11 cellular contexts compared by ENCODE assay signal in genomic region chr17:48161127-48161905, GRCh38. TPM values are rescaled to one million over a fixed set of nuclear protein-coding genes. Genes with fewer than 3 reads are reported as not detected.
DNase-seq lines count a peak whose midpoint lies in the region; ATAC-seq and TF ChIP-seq lines count a peak whose summit lies in the region.
"Had no signal": no experiment of that assay in that cellular context is flagged by ENCODE, and none has a peak within 500 bp of the region (broad histone marks: within the 10 kb centered on the region; RNA-seq: fewer than 3 reads in every experiment).

No MANE protein-coding gene starts in this region.

- TF ChIP-seq CTCF in GM23338 (conservative IDR thresholded peaks at IDR 0.05; ENCODE audit: low read depth in 2 of 2) (no peak), LNCaP clone FGC (IDR thresholded peaks at IDR 0.05; ENCODE audit: control insufficient read depth, extremely low read depth, insufficient read depth) (no peak), progenitor cell of endocrine pancreas (IDR thresholded peaks at IDR 0.05; ENCODE audit: unreplicated experiment) (no peak)

- H3K4me3 ChIP-seq in GM23338 (peak overlapping the region; percentile 12; the same call in 1 of the 2 replicates), LNCaP clone FGC (ENCODE audit: low read depth, low read length) (no peak overlapping the region), iPS-18a (ENCODE audit: low read length) (peak overlapping the region; percentile 33)
- H3K4me3 ChIP-seq: BLaER1, GM12878 had no signal

- intact Hi-C loops in posterior vena cava (cut with DNase I) = no loop called here

- DNase-seq in GM23338 (ENCODE audit: low spot score) (no peak), LNCaP clone FGC (ENCODE audit: low read depth) (peak; percentile 14), progenitor cell of endocrine pancreas (ENCODE audit: low spot score, unreplicated experiment) (no peak), posterior vena cava (ENCODE audit: low spot score) (no peak), NCI-H1105 (lab: John Stamatoyannopoulos, UW) (no peak)
- DNase-seq: NCI-H1436 treated with DMSO at 0.1 percent for 48 hours, NCI-H226 had no signal

- no peaks in the 10 kb centered on the region for H3K36me3 ChIP-seq in GM23338 (ENCODE audit: insufficient read depth)
- no peaks in the 10 kb centered on the region for H3K36me3 ChIP-seq in iPS-18a (ENCODE audit: control insufficient read depth, low read depth, low read length)
- H3K36me3 ChIP-seq: BLaER1 had no signal

- peaks cover 9% of the 10 kb centered on the region for H3F3A ChIP-seq in GM23338 (replicated peaks; ENCODE audit: low read depth)

- no peaks in the 10 kb centered on the region for H3K36me3 Mint-ChIP-seq in GM23338 (ENCODE audit: low read depth)
- no peaks in the 10 kb centered on the region for H3K36me3 Mint-ChIP-seq in progenitor cell of endocrine pancreas (ENCODE audit: insufficient read depth)

- H3K9me3 ChIP-seq in iPS-18a (ENCODE audit: control insufficient read depth, low read depth, low read length) = no peaks in the 10 kb centered on the region
- H3K9me3 ChIP-seq: BLaER1 had no signal

- ATAC-seq in GM23338 (no peak), GM18909 (IDR thresholded peaks at IDR 0.05; ENCODE audit: poor library complexity, unreplicated experiment) (no peak)
- ATAC-seq: GM12878 had no signal

- H3K27ac ChIP-seq in GM23338 (ENCODE audit: low read depth) = peak overlapping the region; percentile 22; the same call in 1 of the 2 replicates
- H3K27ac ChIP-seq in iPS-18a (ENCODE audit: low read length) = no peak overlapping the region
- H3K27ac ChIP-seq: BLaER1 had no signal

- H3K79me2 ChIP-seq in GM23338 (replicated peaks; ENCODE audit: insufficient read depth) = no peaks in the 10 kb centered on the region

- no peak overlapping the region for H3K9ac ChIP-seq in iPS-18a (ENCODE audit: low read length)
- H3K9ac ChIP-seq: BLaER1 had no signal

- H3K4me2 ChIP-seq in GM23338 = peak overlapping the region; percentile 55
- H3K4me2 ChIP-seq: BLaER1 had no signal

- peaks cover 5% of the 10 kb centered on the region; the same call in 2 of the 3 replicates for H3K9me3 Mint-ChIP-seq in GM23338
- H3K9me3 Mint-ChIP-seq in progenitor cell of endocrine pancreas (ENCODE audit: low read depth) = no peaks in the 10 kb centered on the region

- H3K27me3 Mint-ChIP-seq in GM23338 (ENCODE audit: insufficient read depth, low read depth, poor library complexity) (peaks cover 56% of the 10 kb centered on the region), progenitor cell of endocrine pancreas (peaks cover 4% of the 10 kb centered on the region)

- peaks cover 17% of the 10 kb centered on the region for H3K27me3 ChIP-seq in GM23338 (ENCODE audit: insufficient read depth)
- H3K27me3 ChIP-seq in iPS-18a (ENCODE audit: control insufficient read depth, insufficient read depth, low read length) = peaks cover 66% of the 10 kb centered on the region

- no peaks in the 10 kb centered on the region for H4K20me1 ChIP-seq in GM23338 (replicated peaks; ENCODE audit: insufficient read depth)
- H4K20me1 ChIP-seq: BLaER1 had no signal

- no peak overlapping the region for H3K27ac Mint-ChIP-seq in GM23338
- peak overlapping the region; percentile 41 for H3K27ac Mint-ChIP-seq in progenitor cell of endocrine pancreas

- peaks cover 54% of the 10 kb centered on the region for H3K4me1 Mint-ChIP-seq in GM23338
- peaks cover 51% of the 10 kb centered on the region for H3K4me1 Mint-ChIP-seq in progenitor cell of endocrine pancreas (ENCODE audit: low read depth)

- H3K4me3 Mint-ChIP-seq in GM23338 = peak overlapping the region; percentile 48; the same call in 1 of the 3 replicates
- no peak overlapping the region for H3K4me3 Mint-ChIP-seq in progenitor cell of endocrine pancreas (ENCODE audit: low read depth)

- no peaks in the 10 kb centered on the region for H3K9me2 ChIP-seq in GM23338 (ENCODE audit: insufficient read depth)

- peaks cover 55% of the 10 kb centered on the region for H3K4me1 ChIP-seq in GM23338 (ENCODE audit: insufficient read depth)
- H3K4me1 ChIP-seq in iPS-18a (ENCODE audit: control insufficient read depth, low read depth, low read length) = peaks cover 38% of the 10 kb centered on the region

- no peak overlapping the region for H2AFZ ChIP-seq in GM23338

TF ChIP-seq in GM23338, 12 proteins besides CTCF, POLR2A, EP300 and RAD21 (continues in another document):
- TF ChIP-seq ZNF462 (CRISPR knock-in tag; IDR thresholded peaks at IDR 0.05) = no peak
- TF ChIP-seq ZNF114 (CRISPR knock-in tag; IDR thresholded peaks at IDR 0.05) = no peak
- no peak for TF ChIP-seq NANOG (IDR thresholded peaks at IDR 0.05; ENCODE audit: borderline replicate concordance)

RNA-seq across cellular contexts. Expression of gene SNX11, which starts 53.8 kb away (rescaled TPM):
- total RNA-seq in GM23338 (2014; rRNA removed; shearing (Covaris generic)) = 13.7 and 16.3 TPM in 2 replicates
- 7.9 and 8.0 TPM in 2 replicates for polyA plus RNA-seq in GM23338 (2016; fragmentation: Nextera tagmentation; extraction: Ambion mirVana)
- total RNA-seq in progenitor cell of endocrine pancreas = 16.8 and 19.4 TPM in 2 replicates
- 10 to 100 TPM; 18.8 to 22.3 TPM for total RNA-seq in posterior vena cava
